Comparison of ENCODE assay signal across 16 cellular contexts in the genomic region with DNA sequence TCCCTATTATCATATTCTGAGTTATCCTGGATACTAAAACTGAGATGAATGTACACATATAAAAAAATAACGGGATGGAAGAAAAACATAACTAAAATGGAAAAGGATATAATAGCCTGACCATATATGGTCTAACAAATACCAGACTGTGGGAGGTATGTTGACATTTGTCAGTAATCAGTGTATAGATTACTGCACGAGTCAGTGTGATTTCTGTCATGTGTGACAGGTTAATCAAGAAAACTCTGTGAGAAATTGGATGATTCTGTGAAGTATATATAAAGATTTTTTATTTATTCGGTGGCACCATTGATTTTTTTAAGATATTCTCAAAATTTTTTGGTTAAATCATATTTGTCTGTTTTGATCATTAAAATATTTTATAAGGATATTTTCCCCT.
DNase-seq lines count a peak whose midpoint lies in the region; ATAC-seq and TF ChIP-seq lines count a peak whose summit lies in the region.
"Had no signal": no experiment of that assay in that cellular context is flagged by ENCODE, and none has a peak within 500 bp of the region (broad histone marks: within the 10 kb centered on the region; RNA-seq: fewer than 3 reads in every experiment).

No MANE protein-coding gene starts in this region.

- DNase-seq in NCI-H748 (lab: John Stamatoyannopoulos, UW; ENCODE audit: unreplicated experiment): peak; percentile 1
- no peak for DNase-seq in NCI-H748 treated with DMSO at 0.1 percent for 48 hours (lab: John Stamatoyannopoulos, UW)
- DNase-seq in HEK293T (ENCODE audit: extremely low spot score): no peak
- DNase-seq in ACHN: no peak
- DNase-seq: 8988T; AML-193; Caco-2; Calu3; CD4-positive, alpha-beta T cell; CD8-positive, alpha-beta T cell; DMS79 treated with DMSO at 0.1 percent for 48 hours; GF-D8 had no signal

- POLR2A ChIA-PET in HEK293T (lab: Yijun Ruan, JAX): no interaction called here

- H3K79me2 ChIP-seq in neural cell (replicated peaks; ENCODE audit: insufficient read depth, low read length): no peaks in the 10 kb centered on the region

- no peak overlapping the region for H3K9ac ChIP-seq in neural cell (ENCODE audit: low read length)
- H3K9ac ChIP-seq: BLaER1 treated with 17β-estradiol and CSF1 and Interleukin-3, amounts not matched to agents 10 nM and 100 nM had no signal

- no peaks in the 10 kb centered on the region for H3K27me3 ChIP-seq in neural cell (ENCODE audit: insufficient read depth, low read depth, low read length)
- H3K27me3 ChIP-seq: BLaER1 treated with 17β-estradiol and CSF1 and Interleukin-3, amounts not matched to agents 10 nM and 100 nM had no signal

- H2AFZ ChIP-seq in neural cell (ENCODE audit: low read depth, low read length): no peak overlapping the region

- no peak overlapping the region for H3K4me3 ChIP-seq in neural cell (ENCODE audit: low read length)
- H3K4me3 ChIP-seq: BLaER1 treated with 17β-estradiol and CSF1 and Interleukin-3, amounts not matched to agents 10 nM and 100 nM had no signal

- peak overlapping the region; percentile 38 for H3K27ac ChIP-seq in neural cell (ENCODE audit: low read length)
- H3K27ac ChIP-seq: BLaER1 treated with 17β-estradiol and CSF1 and Interleukin-3, amounts not matched to agents 10 nM and 100 nM; C4-2B had no signal

- TF ChIP-seq EP300 in neural cell (conservative IDR thresholded peaks at IDR 0.05; ENCODE audit: poor library complexity, severe bottlenecking): peak; percentile 87

- ATAC-seq in GM21381 (IDR thresholded peaks at IDR 0.05; ENCODE audit: unreplicated experiment): no peak
- ATAC-seq: CD8-positive, alpha-beta T cell had no signal

- TF ChIP-seq CTCF in neural cell (IDR thresholded peaks at IDR 0.05; ENCODE audit: poor library complexity, severe bottlenecking): no peak

- no peak for TF ChIP-seq RAD21 in neural cell (conservative IDR thresholded peaks at IDR 0.05)

- in situ Hi-C loops in ACHN (cut with HindIII; ENCODE audit: low pct_ligation_motif_present, low pct_unique_long_range_greater_than_20kb, low sequenced_read_pairs): no loop called here

- H3K9me3 ChIP-seq in neural cell (ENCODE audit: low read length): no peaks in the 10 kb centered on the region
- H3K9me3 ChIP-seq: BLaER1 treated with 17β-estradiol and CSF1 and Interleukin-3, amounts not matched to agents 10 nM and 100 nM; Caco-2 had no signal

- no peaks in the 10 kb centered on the region for H4K20me1 ChIP-seq in neural cell (ENCODE audit: insufficient read depth)
- H4K20me1 ChIP-seq: BLaER1 treated with 17β-estradiol and CSF1 and Interleukin-3, amounts not matched to agents 10 nM and 100 nM had no signal

- no peaks in the 10 kb centered on the region for H3K36me3 ChIP-seq in neural cell (ENCODE audit: insufficient read depth, low read length)
- H3K36me3 ChIP-seq: BLaER1 treated with 17β-estradiol and CSF1 and Interleukin-3, amounts not matched to agents 10 nM and 100 nM had no signal

- H3K9me2 ChIP-seq in neural cell (ENCODE audit: insufficient read depth, low read length): no peaks in the 10 kb centered on the region

- H3K4me2 ChIP-seq in neural cell (ENCODE audit: low read length): no peak overlapping the region
- H3K4me2 ChIP-seq: BLaER1 treated with 17β-estradiol and CSF1 and Interleukin-3, amounts not matched to agents 10 nM and 100 nM had no signal

- CTCF ChIA-PET in HEK293T (lab: Yijun Ruan, JAX): no interaction called here

- H3F3A ChIP-seq in neural cell (ENCODE audit: insufficient read depth, low read length, poor library complexity, severe bottlenecking): no peaks in the 10 kb centered on the region

TF ChIP-seq in HEK293T, 16 proteins besides CTCF, POLR2A, EP300 and RAD21:
- TF ChIP-seq FOXM1 (IDR thresholded peaks at IDR 0.05; ENCODE audit: borderline replicate concordance): no peak
- TF ChIP-seq, protein P1, sequence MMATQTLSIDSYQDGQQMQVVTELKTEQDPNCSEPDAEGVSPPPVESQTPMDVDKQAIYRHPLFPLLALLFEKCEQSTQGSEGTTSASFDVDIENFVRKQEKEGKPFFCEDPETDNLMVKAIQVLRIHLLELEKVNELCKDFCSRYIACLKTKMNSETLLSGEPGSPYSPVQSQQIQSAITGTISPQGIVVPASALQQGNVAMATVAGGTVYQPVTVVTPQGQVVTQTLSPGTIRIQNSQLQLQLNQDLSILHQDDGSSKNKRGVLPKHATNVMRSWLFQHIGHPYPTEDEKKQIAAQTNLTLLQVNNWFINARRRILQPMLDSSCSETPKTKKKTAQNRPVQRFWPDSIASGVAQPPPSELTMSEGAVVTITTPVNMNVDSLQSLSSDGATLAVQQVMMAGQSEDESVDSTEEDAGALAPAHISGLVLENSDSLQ (IDR thresholded peaks at IDR 0.05): peak; percentile 61

TF ChIP-seq in neural cell, 6 proteins besides CTCF, POLR2A, EP300 and RAD21:
- TF ChIP-seq EZH2 (IDR thresholded peaks at IDR 0.05; ENCODE audit: borderline replicate concordance, insufficient read depth, low read length, poor library complexity, severe bottlenecking): no peak
- TF ChIP-seq SMC3 (conservative IDR thresholded peaks at IDR 0.05; ENCODE audit: poor library complexity): no peak
- peak; percentile 57 for TF ChIP-seq POLR2AphosphoS5 (IDR thresholded peaks at IDR 0.05)
- TF ChIP-seq TAF1 (IDR thresholded peaks at IDR 0.05; ENCODE audit: low read depth): no peak
- TF ChIP-seq, protein P2, sequence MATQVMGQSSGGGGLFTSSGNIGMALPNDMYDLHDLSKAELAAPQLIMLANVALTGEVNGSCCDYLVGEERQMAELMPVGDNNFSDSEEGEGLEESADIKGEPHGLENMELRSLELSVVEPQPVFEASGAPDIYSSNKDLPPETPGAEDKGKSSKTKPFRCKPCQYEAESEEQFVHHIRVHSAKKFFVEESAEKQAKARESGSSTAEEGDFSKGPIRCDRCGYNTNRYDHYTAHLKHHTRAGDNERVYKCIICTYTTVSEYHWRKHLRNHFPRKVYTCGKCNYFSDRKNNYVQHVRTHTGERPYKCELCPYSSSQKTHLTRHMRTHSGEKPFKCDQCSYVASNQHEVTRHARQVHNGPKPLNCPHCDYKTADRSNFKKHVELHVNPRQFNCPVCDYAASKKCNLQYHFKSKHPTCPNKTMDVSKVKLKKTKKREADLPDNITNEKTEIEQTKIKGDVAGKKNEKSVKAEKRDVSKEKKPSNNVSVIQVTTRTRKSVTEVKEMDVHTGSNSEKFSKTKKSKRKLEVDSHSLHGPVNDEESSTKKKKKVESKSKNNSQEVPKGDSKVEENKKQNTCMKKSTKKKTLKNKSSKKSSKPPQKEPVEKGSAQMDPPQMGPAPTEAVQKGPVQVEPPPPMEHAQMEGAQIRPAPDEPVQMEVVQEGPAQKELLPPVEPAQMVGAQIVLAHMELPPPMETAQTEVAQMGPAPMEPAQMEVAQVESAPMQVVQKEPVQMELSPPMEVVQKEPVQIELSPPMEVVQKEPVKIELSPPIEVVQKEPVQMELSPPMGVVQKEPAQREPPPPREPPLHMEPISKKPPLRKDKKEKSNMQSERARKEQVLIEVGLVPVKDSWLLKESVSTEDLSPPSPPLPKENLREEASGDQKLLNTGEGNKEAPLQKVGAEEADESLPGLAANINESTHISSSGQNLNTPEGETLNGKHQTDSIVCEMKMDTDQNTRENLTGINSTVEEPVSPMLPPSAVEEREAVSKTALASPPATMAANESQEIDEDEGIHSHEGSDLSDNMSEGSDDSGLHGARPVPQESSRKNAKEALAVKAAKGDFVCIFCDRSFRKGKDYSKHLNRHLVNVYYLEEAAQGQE (IDR thresholded peaks at IDR 0.05; ENCODE audit: borderline replicate concordance): no peak
- no peak for TF ChIP-seq MXI1 (conservative IDR thresholded peaks at IDR 0.05; ENCODE audit: poor library complexity, severe bottlenecking)
TF ChIP-seq in neural cell: peak in this region for 1.
